ENCODE assay signal across 8 cellular contexts in the genomic region with DNA sequence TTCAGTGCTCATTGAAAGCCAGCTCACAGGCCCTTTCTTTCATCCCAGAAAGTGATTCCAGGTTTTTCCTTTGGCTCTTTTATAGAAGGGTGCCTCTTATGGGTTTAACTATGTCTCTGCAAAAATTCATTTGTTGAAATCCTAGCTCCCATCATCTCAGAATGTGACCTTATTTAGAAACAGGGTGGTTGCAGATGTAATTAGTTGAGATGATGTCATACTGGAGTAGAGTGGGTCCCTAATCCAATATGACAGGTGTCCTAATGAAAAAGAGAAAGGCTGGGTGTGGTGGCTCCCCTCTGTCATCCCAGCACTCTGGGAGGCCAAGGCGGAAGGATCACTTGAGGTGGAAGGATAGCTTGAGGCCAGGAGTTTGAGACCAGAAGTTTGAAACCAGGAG.
"Had no signal": no experiment of that assay in that cellular context is flagged by ENCODE, and none has a peak within 500 bp of the region (broad histone marks: within the 10 kb centered on the region; RNA-seq: fewer than 3 reads in every experiment).

No MANE protein-coding gene starts in this region.

- H3K4me3 ChIP-seq: GM12878 had no signal

- DNase-seq: GDM1, GF-D8 had no signal

- ATAC-seq: GM12878 had no signal

- FAIRE-seq: G401.6, GM12878, GM12891, GM12892, GM18507, GM19239 had no signal
